Comparison of ENCODE assay signal across 20 cellular contexts in the genomic region with DNA sequence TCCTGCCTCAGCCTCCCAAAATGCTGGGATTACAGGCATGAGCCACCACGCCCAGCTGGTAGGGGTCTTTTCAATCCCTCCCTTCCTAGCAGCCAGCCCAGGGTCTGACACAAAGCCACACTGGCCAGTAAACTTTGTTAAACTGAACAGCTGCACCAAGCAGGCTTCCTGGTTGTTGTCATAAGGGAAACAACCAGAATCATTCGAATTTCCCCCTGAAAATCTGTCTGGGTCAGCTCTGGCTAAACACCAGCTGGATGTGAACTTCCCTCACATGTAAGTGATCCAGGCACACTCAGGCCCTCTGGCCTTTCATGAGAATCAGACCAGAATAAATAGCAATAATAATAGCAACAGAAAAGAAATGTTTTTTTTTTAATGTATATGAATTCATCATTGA. TPM values are rescaled to one million over a fixed set of nuclear protein-coding genes. Genes with fewer than 3 reads are reported as not detected.
DNase-seq lines count a peak whose midpoint lies in the region; FAIRE-seq and TF ChIP-seq lines count a peak whose summit lies in the region.
"Had no signal": no experiment of that assay in that cellular context is flagged by ENCODE, and none has a peak within 500 bp of the region (broad histone marks: within the 10 kb centered on the region; RNA-seq: fewer than 3 reads in every experiment).

No MANE protein-coding gene starts in this region.

- no peaks in the 10 kb centered on the region for H3K9me3 ChIP-seq in adrenal gland (replicated peaks in 1 of 3)
- H3K9me3 ChIP-seq: SJSA1 had no signal

- no peak for DNase-seq in activated CD4-positive, alpha-beta memory T cell treated with anti-CD3 and anti-CD28 coated beads for 36 hours
- DNase-seq in activated CD4-positive, alpha-beta memory T cell treated with anti-CD3 and anti-CD28 coated beads, Interleukin-2, amount 10 ng/mL, durations not matched to agents 7 days and 5 days, result no peak
- peak; percentile 50 for DNase-seq in LHCN-M2 (ENCODE audit: low read depth)
- DNase-seq in dermis blood vessel endothelial cell, result peak; percentile 41
- peak; percentile 56 for DNase-seq in posterior vena cava (ENCODE audit: low spot score)
- no peak for DNase-seq in RCC 7860 (ENCODE audit: low spot score)
- DNase-seq in HT-29 (ENCODE audit: low spot score), result no peak
- no peak for DNase-seq in adrenal gland
- DNase-seq: 8988T, KBM-7, MV-4-11, NCI-H187, NCI-H2107, NCI-H510A, NCI-H82 had no signal

- H3K27me3 Mint-ChIP-seq in activated CD4-positive, alpha-beta memory T cell treated with anti-CD3 and anti-CD28 coated beads for 36 hours, result no peaks in the 10 kb centered on the region
- no peaks in the 10 kb centered on the region for H3K27me3 Mint-ChIP-seq in activated CD4-positive, alpha-beta memory T cell treated with anti-CD3 and anti-CD28 coated beads, Interleukin-2, amount 10 ng/mL, durations not matched to agents 7 days and 5 days
- H3K27me3 Mint-ChIP-seq: B cell had no signal

- H3K27ac Mint-ChIP-seq in activated CD4-positive, alpha-beta memory T cell treated with anti-CD3 and anti-CD28 coated beads for 36 hours, result peak overlapping the region; percentile 18
- no peak overlapping the region for H3K27ac Mint-ChIP-seq in activated CD4-positive, alpha-beta memory T cell treated with anti-CD3 and anti-CD28 coated beads, Interleukin-2, amount 10 ng/mL, durations not matched to agents 7 days and 5 days
- H3K27ac Mint-ChIP-seq: B cell had no signal

- intact Hi-C loops in activated CD4-positive, alpha-beta memory T cell treated with anti-CD3 and anti-CD28 coated beads for 36 hours (cut with micrococcal nuclease), result no loop called here
- intact Hi-C loops in posterior vena cava (cut with DNase I) (no loop called here), adrenal gland (cut with DNase I) (loop anchor here in 1 of 2 donors (10.0 kb wide), 1 partner anchor 62 kb away; no protein-coding TSS in a partner anchor)

- no peak overlapping the region for H3K4me3 ChIP-seq in adrenal gland
- H3K4me3 ChIP-seq: SJSA1 had no signal

- H3K27me3 ChIP-seq in adrenal gland, result no peaks in the 10 kb centered on the region
- H3K27me3 ChIP-seq: SJSA1 had no signal

- CTCF ChIA-PET in activated CD4-positive, alpha-beta memory T cell treated with anti-CD3 and anti-CD28 coated beads for 36 hours (lab: Charles Lee), result interaction anchor here (4.1 to 9.7 kb wide), 2 partner anchors 24 to 55 kb away, joined by 14 to 131 read pairs; no protein-coding TSS in a partner anchor
- CTCF ChIA-PET in activated CD4-positive, alpha-beta memory T cell treated with anti-CD3 and anti-CD28 coated beads, Interleukin-2, amount 10 ng/mL, durations not matched to agents 7 days and 5 days (lab: Charles Lee), result interaction anchor here (1.5 to 10.7 kb wide), 3 partner anchors 15 to 23 kb away, joined by 3 to 148 read pairs (median 17); no protein-coding TSS in a partner anchor

- FAIRE-seq in RCC 7860 (lab: Jason Lieb, UNC), result no peak
- FAIRE-seq: GM12891, GM18507, H54 had no signal

- H3K4me1 ChIP-seq in adrenal gland (replicated peaks in 1 of 2), result peaks cover 6 to 26% of the 10 kb centered on the region in 2 donors

- H3K4me1 Mint-ChIP-seq in activated CD4-positive, alpha-beta memory T cell treated with anti-CD3 and anti-CD28 coated beads for 36 hours (ENCODE audit: low read depth), result peaks cover 26% of the 10 kb centered on the region
- peaks cover 32% of the 10 kb centered on the region for H3K4me1 Mint-ChIP-seq in activated CD4-positive, alpha-beta memory T cell treated with anti-CD3 and anti-CD28 coated beads, Interleukin-2, amount 10 ng/mL, durations not matched to agents 7 days and 5 days

- no peak overlapping the region for H3K4me3 Mint-ChIP-seq in activated CD4-positive, alpha-beta memory T cell treated with anti-CD3 and anti-CD28 coated beads for 36 hours
- no peak overlapping the region for H3K4me3 Mint-ChIP-seq in activated CD4-positive, alpha-beta memory T cell treated with anti-CD3 and anti-CD28 coated beads, Interleukin-2, amount 10 ng/mL, durations not matched to agents 7 days and 5 days
- H3K4me3 Mint-ChIP-seq: B cell had no signal

- TF ChIP-seq POLR2A in adrenal gland (IDR thresholded peaks at IDR 0.05), result no peak

- peaks cover 21% of the 10 kb centered on the region for H3K36me3 Mint-ChIP-seq in activated CD4-positive, alpha-beta memory T cell treated with anti-CD3 and anti-CD28 coated beads for 36 hours
- peaks cover 43% of the 10 kb centered on the region for H3K36me3 Mint-ChIP-seq in activated CD4-positive, alpha-beta memory T cell treated with anti-CD3 and anti-CD28 coated beads, Interleukin-2, amount 10 ng/mL, durations not matched to agents 7 days and 5 days (ENCODE audit: low read depth)

- POLR2A ChIA-PET in activated CD4-positive, alpha-beta memory T cell treated with anti-CD3 and anti-CD28 coated beads for 36 hours (lab: Charles Lee), result no interaction called here
- POLR2A ChIA-PET in activated CD4-positive, alpha-beta memory T cell treated with anti-CD3 and anti-CD28 coated beads, Interleukin-2, amount 10 ng/mL, durations not matched to agents 7 days and 5 days (lab: Charles Lee), result interaction anchor here (0.6 kb wide), 1 partner anchor 321 kb away, joined by 4 read pairs; no protein-coding TSS in a partner anchor

- no peak overlapping the region for H3K27ac ChIP-seq in adrenal gland
- H3K27ac ChIP-seq: SJSA1 had no signal

- no peaks in the 10 kb centered on the region for H3K9me3 Mint-ChIP-seq in activated CD4-positive, alpha-beta memory T cell treated with anti-CD3 and anti-CD28 coated beads for 36 hours
- H3K9me3 Mint-ChIP-seq in activated CD4-positive, alpha-beta memory T cell treated with anti-CD3 and anti-CD28 coated beads, Interleukin-2, amount 10 ng/mL, durations not matched to agents 7 days and 5 days, result no peaks in the 10 kb centered on the region

- no peak for TF ChIP-seq CTCF in adrenal gland (IDR thresholded peaks at IDR 0.05)

- H3K36me3 ChIP-seq in adrenal gland (replicated peaks in 1 of 2), result peaks cover 0 to 24% of the 10 kb centered on the region in 2 donors

- 44 to 80% (median 77%) methylated on average over 1 to 2 of the region's 2 CpGs for WGBS in adrenal gland, 4 donors

RNA-seq across cellular contexts. Expression of gene IMPDH1, which starts 7.4 kb away (rescaled TPM):
- total RNA-seq in activated CD4-positive, alpha-beta memory T cell treated with anti-CD3 and anti-CD28 coated beads for 36 hours, result 10 to 100 TPM; 52.9 to 57.7 TPM
- total RNA-seq in activated CD4-positive, alpha-beta memory T cell treated with anti-CD3 and anti-CD28 coated beads, Interleukin-2, amount 10 ng/mL, durations not matched to agents 7 days and 5 days, result 10 to 100 TPM; 64.7 to 67.4 TPM
- total RNA-seq in LHCN-M2 (2014; rRNA removed) (53.5 and 53.7 TPM in 2 replicates), dermis blood vessel endothelial cell (59.6 and 107 TPM in 2 replicates), posterior vena cava (10 to 100 TPM; 44.7 to 49.4 TPM), adrenal gland (10 to 100 TPM; 22.0 to 52.4 (median 31.6) TPM)
- polyA plus RNA-seq in LHCN-M2 (2012), result 44.6 TPM
- total RNA-seq in HT-29 (2014; rRNA removed; shearing (Covaris generic)), result 188 and 199 TPM in 2 replicates
- polyA plus RNA-seq in adrenal gland, result 10 to 100 TPM; 11.8 to 35.3 (median 33.5) TPM

RNA-seq across cellular contexts. Expression of gene PRRT4, which starts 40.9 kb away (rescaled TPM):
- total RNA-seq in activated CD4-positive, alpha-beta memory T cell treated with anti-CD3 and anti-CD28 coated beads for 36 hours, result under 1 TPM; 0.10 to 0.12 TPM
- not detected for total RNA-seq in activated CD4-positive, alpha-beta memory T cell treated with anti-CD3 and anti-CD28 coated beads, Interleukin-2, amount 10 ng/mL, durations not matched to agents 7 days and 5 days
- total RNA-seq in LHCN-M2 (2014; rRNA removed) (0.80 TPM in 1 of 2 replicates, not detected in the other), dermis blood vessel endothelial cell (not detected in 2 replicates), posterior vena cava (1 to 10 TPM in 1 of 2 donors, under 1 TPM in 1; 0.43 to 1.2 TPM), adrenal gland (1 to 10 TPM in 3 of 8 donors, under 1 TPM in 4, not detected in 1; 0.23 to 1.3 (median 0.83) TPM)
- 0.12 TPM for polyA plus RNA-seq in LHCN-M2 (2012)
- total RNA-seq in HT-29 (2014; rRNA removed; shearing (Covaris generic)), result 0.16 TPM in 1 of 2 replicates, not detected in the other
- 1 to 10 TPM in 2 of 3 donors, under 1 TPM in 1; 0.40 to 7.7 (median 7.5) TPM for polyA plus RNA-seq in adrenal gland
- total RNA-seq: SJSA1 had no signal

RNA-seq across cellular contexts. Expression of gene HILPDA, which starts 53.3 kb away (rescaled TPM):
- 10 to 100 TPM; 48.6 to 48.8 TPM for total RNA-seq in activated CD4-positive, alpha-beta memory T cell treated with anti-CD3 and anti-CD28 coated beads for 36 hours
- total RNA-seq in activated CD4-positive, alpha-beta memory T cell treated with anti-CD3 and anti-CD28 coated beads, Interleukin-2, amount 10 ng/mL, durations not matched to agents 7 days and 5 days, result 10 to 100 TPM; 51.8 to 53.4 TPM
- total RNA-seq in LHCN-M2 (2014; rRNA removed) (20.6 and 22.1 TPM in 2 replicates), dermis blood vessel endothelial cell (9.3 and 10.9 TPM in 2 replicates), posterior vena cava (10 to 100 TPM; 12.8 to 18.1 TPM), adrenal gland (10 to 100 TPM in 1 of 8 donors, 1 to 10 TPM in 7; 3.0 to 15.5 (median 7.0) TPM)
- polyA plus RNA-seq in LHCN-M2 (2012), result 31.3 TPM
- total RNA-seq in HT-29 (2014; rRNA removed; shearing (Covaris generic)), result 23.5 and 27.8 TPM in 2 replicates
- 10 to 100 TPM in 1 of 3 donors, 1 to 10 TPM in 2; 4.1 to 16.0 (median 8.0) TPM for polyA plus RNA-seq in adrenal gland

RNA-seq across cellular contexts. Expression of gene RBM28, which starts 58.6 kb away (rescaled TPM):
- 10 to 100 TPM; 46.2 to 56.0 TPM for total RNA-seq in activated CD4-positive, alpha-beta memory T cell treated with anti-CD3 and anti-CD28 coated beads for 36 hours
- 10 to 100 TPM; 30.7 to 34.8 TPM for total RNA-seq in activated CD4-positive, alpha-beta memory T cell treated with anti-CD3 and anti-CD28 coated beads, Interleukin-2, amount 10 ng/mL, durations not matched to agents 7 days and 5 days
- total RNA-seq in LHCN-M2 (2014; rRNA removed), result 24.1 and 29.3 TPM in 2 replicates
- 30.5 TPM for polyA plus RNA-seq in LHCN-M2 (2012)
- 14.6 and 26.9 TPM in 2 replicates for total RNA-seq in dermis blood vessel endothelial cell
- 10 to 100 TPM; 32.9 to 33.9 TPM for total RNA-seq in posterior vena cava
- total RNA-seq in HT-29 (2014; rRNA removed; shearing (Covaris generic)), result 24.6 and 26.9 TPM in 2 replicates
- 10 to 100 TPM in 7 of 8 donors, 1 to 10 TPM in 1; 8.0 to 30.6 (median 22.9) TPM for total RNA-seq in adrenal gland
- 10 to 100 TPM; 29.2 to 61.3 (median 55.5) TPM for polyA plus RNA-seq in adrenal gland

Comparison
In these comparisons a context has a peak if more than half of its experiments do, and no peak if none do; other contexts are left out.
1. DNase-seq: peak in LHCN-M2 (single experiment), dermis blood vessel endothelial cell (single experiment) and posterior vena cava (single experiment); none in activated CD4-positive, alpha-beta memory T cell treated with anti-CD3 and anti-CD28 coated beads for 36 hours (single experiment), activated CD4-positive, alpha-beta memory T cell treated with anti-CD3 and anti-CD28 coated beads, Interleukin-2, amount 10 ng/mL, durations not matched to agents 7 days and 5 days (single experiment), RCC 7860 (single experiment), HT-29 (single experiment) and adrenal gland (0 of 7).